1 cellular context compared by ENCODE assay signal in the genomic region with DNA sequence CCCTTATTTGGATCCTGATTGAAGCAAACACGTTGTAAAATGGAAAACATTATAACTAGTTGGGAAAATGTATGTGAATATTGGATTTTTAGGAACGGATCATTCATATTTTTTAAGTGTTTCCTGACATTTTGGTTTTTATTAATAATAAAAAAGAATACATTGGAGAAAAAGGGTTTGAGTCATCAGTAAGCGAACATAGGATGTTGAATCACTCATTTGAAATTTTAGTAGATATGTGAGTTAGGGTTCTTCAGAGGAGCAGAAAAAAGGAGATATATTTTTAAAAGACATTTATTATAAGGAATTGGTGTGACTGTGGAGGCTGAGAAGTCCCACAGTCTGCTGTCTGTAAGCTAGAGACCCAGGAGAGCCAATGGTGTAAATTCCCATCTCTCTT.
TF ChIP-seq lines count a peak whose summit lies in the region.

No MANE protein-coding gene starts in this region.

TF ChIP-seq in SK-N-SH treated with all-trans-retinoic acid at 6 μM for 48 hours, 23 proteins besides CTCF, POLR2A, EP300 and RAD21 (continued from another document):
- TF ChIP-seq BACH2 (CRISPR knock-in tag; IDR thresholded peaks at IDR 0.05; ENCODE audit: borderline replicate concordance): no peak
- TF ChIP-seq, protein P1, sequence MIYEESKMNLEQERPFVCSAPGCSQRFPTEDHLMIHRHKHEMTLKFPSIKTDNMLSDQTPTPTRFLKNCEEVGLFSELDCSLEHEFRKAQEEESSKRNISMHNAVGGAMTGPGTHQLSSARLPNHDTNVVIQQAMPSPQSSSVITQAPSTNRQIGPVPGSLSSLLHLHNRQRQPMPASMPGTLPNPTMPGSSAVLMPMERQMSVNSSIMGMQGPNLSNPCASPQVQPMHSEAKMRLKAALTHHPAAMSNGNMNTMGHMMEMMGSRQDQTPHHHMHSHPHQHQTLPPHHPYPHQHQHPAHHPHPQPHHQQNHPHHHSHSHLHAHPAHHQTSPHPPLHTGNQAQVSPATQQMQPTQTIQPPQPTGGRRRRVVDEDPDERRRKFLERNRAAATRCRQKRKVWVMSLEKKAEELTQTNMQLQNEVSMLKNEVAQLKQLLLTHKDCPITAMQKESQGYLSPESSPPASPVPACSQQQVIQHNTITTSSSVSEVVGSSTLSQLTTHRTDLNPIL (CRISPR knock-in tag; IDR thresholded peaks at IDR 0.05; ENCODE audit: low read depth): no peak
- TF ChIP-seq ZC3H10 (CRISPR knock-in tag; IDR thresholded peaks at IDR 0.05): no peak
- TF ChIP-seq ISL1 (CRISPR knock-in tag; IDR thresholded peaks at IDR 0.05): no peak
- TF ChIP-seq ESRRG (CRISPR knock-in tag; IDR thresholded peaks at IDR 0.05): no peak
- no peak for TF ChIP-seq OSR1 (CRISPR knock-in tag; IDR thresholded peaks at IDR 0.05)
- TF ChIP-seq ZNF8 (CRISPR knock-in tag; IDR thresholded peaks at IDR 0.05): no peak
- no peak for TF ChIP-seq TOX (CRISPR knock-in tag; IDR thresholded peaks at IDR 0.05; ENCODE audit: borderline replicate concordance)
